Comparison of ENCODE assay signal across 9 cellular contexts in the genomic region with DNA sequence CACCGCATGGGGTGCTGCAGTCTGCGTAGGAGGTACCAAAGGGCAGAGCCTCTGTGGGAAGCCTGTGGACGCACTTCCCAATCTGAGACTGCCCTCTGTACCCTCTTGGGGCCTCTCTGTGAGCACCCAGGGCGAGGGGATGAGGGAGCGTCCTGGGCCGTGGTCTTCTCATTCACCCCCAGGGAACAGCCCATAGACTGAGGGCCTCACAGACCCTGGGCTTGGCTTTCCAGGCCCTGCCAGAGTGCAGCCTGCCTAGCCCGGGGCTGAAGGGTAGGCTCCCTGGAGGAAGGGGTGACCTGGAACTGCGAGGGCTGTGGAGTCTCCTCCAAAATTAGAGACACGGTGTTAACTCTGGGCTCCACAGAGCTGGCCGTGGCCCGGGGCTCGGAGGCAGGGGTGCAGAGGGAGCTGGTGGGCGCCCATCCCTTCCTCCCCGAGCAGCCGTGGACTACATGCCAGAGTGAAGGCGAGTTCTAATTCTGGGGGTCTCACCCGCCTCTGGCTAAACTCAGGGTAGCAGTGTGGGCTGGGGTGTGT. TPM values are rescaled to one million over a fixed set of nuclear protein-coding genes. Genes with fewer than 3 reads are reported as not detected.
DNase-seq lines count a peak whose midpoint lies in the region; ATAC-seq and TF ChIP-seq lines count a peak whose summit lies in the region.
"Had no signal": no experiment of that assay in that cellular context is flagged by ENCODE, and none has a peak within 500 bp of the region (broad histone marks: within the 10 kb centered on the region; RNA-seq: fewer than 3 reads in every experiment).

No MANE protein-coding gene starts in this region.

- H3K36me3 ChIP-seq in lower lobe of right lung: peaks cover 22% of the 10 kb centered on the region
- H3K36me3 ChIP-seq in urinary bladder (ENCODE audit: insufficient read depth): no peaks in the 10 kb centered on the region

- H3K27ac ChIP-seq in lower lobe of right lung: peak overlapping the region; percentile 79
- H3K27ac ChIP-seq in urinary bladder (ENCODE audit: low read depth): peak overlapping the region; percentile 55

- peak in 1 of 2 donors; percentile 2 for ATAC-seq in lower lobe of right lung
- no peak for ATAC-seq in GM21381 (IDR thresholded peaks at IDR 0.05; ENCODE audit: unreplicated experiment)

- no peaks in the 10 kb centered on the region for H3K27me3 Mint-ChIP-seq in activated naive CD4-positive, alpha-beta T cell treated with anti-CD3 and anti-CD28 coated beads, Interleukin-2, amount 50 U/mL, for 24 hours
- H3K27me3 Mint-ChIP-seq in activated naive CD8-positive, alpha-beta T cell treated with anti-CD3 and anti-CD28 coated beads for 36 hours: no peaks in the 10 kb centered on the region
- no peaks in the 10 kb centered on the region for H3K27me3 Mint-ChIP-seq in mesothelial cell of epicardium (ENCODE audit: low read depth)

- WGBS in urinary bladder: 75% methylated on average over 17 of the region's 17 CpGs

- peaks cover 42% of the 10 kb centered on the region for H3K4me1 Mint-ChIP-seq in activated naive CD4-positive, alpha-beta T cell treated with anti-CD3 and anti-CD28 coated beads, Interleukin-2, amount 50 U/mL, for 24 hours
- H3K4me1 Mint-ChIP-seq in activated naive CD8-positive, alpha-beta T cell treated with anti-CD3 and anti-CD28 coated beads for 36 hours: peaks cover 13% of the 10 kb centered on the region
- H3K4me1 Mint-ChIP-seq in mesothelial cell of epicardium: peaks cover 27% of the 10 kb centered on the region

- intact Hi-C loops in lower lobe of right lung (cut with DNase I): no loop called here

- no peaks in the 10 kb centered on the region for H3K9me3 Mint-ChIP-seq in activated naive CD4-positive, alpha-beta T cell treated with anti-CD3 and anti-CD28 coated beads, Interleukin-2, amount 50 U/mL, for 24 hours
- H3K9me3 Mint-ChIP-seq in activated naive CD8-positive, alpha-beta T cell treated with anti-CD3 and anti-CD28 coated beads for 36 hours: no peaks in the 10 kb centered on the region
- H3K9me3 Mint-ChIP-seq in mesothelial cell of epicardium: no peaks in the 10 kb centered on the region
- H3K9me3 Mint-ChIP-seq: endodermal cell had no signal

- no peak overlapping the region for H3K27ac Mint-ChIP-seq in activated naive CD4-positive, alpha-beta T cell treated with anti-CD3 and anti-CD28 coated beads, Interleukin-2, amount 50 U/mL, for 24 hours
- peak overlapping the region; percentile 64 for H3K27ac Mint-ChIP-seq in activated naive CD8-positive, alpha-beta T cell treated with anti-CD3 and anti-CD28 coated beads for 36 hours
- H3K27ac Mint-ChIP-seq in mesothelial cell of epicardium: no peak overlapping the region

- H3K4me3 Mint-ChIP-seq in activated naive CD4-positive, alpha-beta T cell treated with anti-CD3 and anti-CD28 coated beads, Interleukin-2, amount 50 U/mL, for 24 hours: peak overlapping the region; percentile 36
- peak overlapping the region; percentile 22 for H3K4me3 Mint-ChIP-seq in activated naive CD8-positive, alpha-beta T cell treated with anti-CD3 and anti-CD28 coated beads for 36 hours
- no peak overlapping the region for H3K4me3 Mint-ChIP-seq in mesothelial cell of epicardium
- H3K4me3 Mint-ChIP-seq: endodermal cell had no signal

- H3K36me3 Mint-ChIP-seq in activated naive CD4-positive, alpha-beta T cell treated with anti-CD3 and anti-CD28 coated beads, Interleukin-2, amount 50 U/mL, for 24 hours: no peaks in the 10 kb centered on the region
- peaks cover 3% of the 10 kb centered on the region for H3K36me3 Mint-ChIP-seq in activated naive CD8-positive, alpha-beta T cell treated with anti-CD3 and anti-CD28 coated beads for 36 hours
- peaks cover 4% of the 10 kb centered on the region for H3K36me3 Mint-ChIP-seq in mesothelial cell of epicardium

- H3K27me3 ChIP-seq in lower lobe of right lung (ENCODE audit: low read depth): no peaks in the 10 kb centered on the region

- H3K4me1 ChIP-seq in lower lobe of right lung (peaks cover 26% of the 10 kb centered on the region), urinary bladder (ENCODE audit: insufficient read depth) (no peaks in the 10 kb centered on the region)

- H3K4me3 ChIP-seq in lower lobe of right lung (peak overlapping the region; percentile 6), urinary bladder (ENCODE audit: low read depth, low read length) (no peak overlapping the region)

- TF ChIP-seq CTCF in lower lobe of right lung (IDR thresholded peaks at IDR 0.05) (no peak), mesothelial cell of epicardium (IDR thresholded peaks at IDR 0.05; ENCODE audit: unreplicated experiment) (no peak)

- H3K9me3 ChIP-seq in lower lobe of right lung: no peaks in the 10 kb centered on the region

- DNase-seq in activated naive CD4-positive, alpha-beta T cell (lab: John Stamatoyannopoulos, UW): no peak
- DNase-seq in activated naive CD8-positive, alpha-beta T cell treated with anti-CD3 and anti-CD28 coated beads for 36 hours: no peak
- DNase-seq in lower lobe of right lung (no peak), NCI-H187 (lab: John Stamatoyannopoulos, UW) (no peak), mesothelial cell of epicardium (ENCODE audit: low spot score in 2 of 2, unreplicated experiment in 2 of 2) (no peak)

RNA-seq across cellular contexts. Expression of a gene that starts 0.5 kb away (rescaled TPM):
- total RNA-seq in activated naive CD8-positive, alpha-beta T cell treated with anti-CD3 and anti-CD28 coated beads for 36 hours: under 1 TPM; 0.19 to 0.30 TPM
- total RNA-seq in lower lobe of right lung (2.1 TPM), urinary bladder (1.7 TPM), mesothelial cell of epicardium (2.1 to 2.7 TPM (median 2.3 TPM) in 3 replicates)
- polyA plus RNA-seq in urinary bladder: 2.0 TPM

RNA-seq across cellular contexts. Expression of a gene that starts 55.7 kb away (rescaled TPM):
- 1 to 10 TPM; 2.1 to 2.2 TPM for total RNA-seq in activated naive CD8-positive, alpha-beta T cell treated with anti-CD3 and anti-CD28 coated beads for 36 hours
- total RNA-seq in lower lobe of right lung (13.8 TPM), urinary bladder (2.7 TPM), mesothelial cell of epicardium (10.6 to 11.4 TPM (median 11.2 TPM) in 3 replicates)
- polyA plus RNA-seq in urinary bladder: 8.1 TPM
